15 cellular contexts compared by ENCODE assay signal in the genomic region with DNA sequence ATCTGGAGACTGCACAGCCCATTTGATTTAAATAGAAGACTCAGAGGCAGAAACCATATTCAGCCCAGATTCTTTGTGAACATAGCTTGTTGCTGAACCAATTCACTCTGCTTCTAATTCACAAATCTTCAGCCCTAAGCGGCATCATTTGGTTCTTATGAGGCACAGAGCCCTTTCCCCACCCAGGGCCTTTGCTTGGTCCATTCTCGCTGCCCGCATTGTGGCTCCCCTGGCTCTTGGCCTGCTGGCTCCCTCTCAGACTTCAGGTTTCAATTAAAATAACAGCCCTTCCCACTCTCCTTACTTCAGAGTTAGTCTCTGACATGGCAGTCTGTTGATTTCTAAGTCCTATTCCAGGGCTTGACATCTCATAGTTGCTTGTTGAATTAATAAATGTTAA.
"Had no signal": no experiment of that assay in that cellular context is flagged by ENCODE, and none has a peak within 500 bp of the region (broad histone marks: within the 10 kb centered on the region; RNA-seq: fewer than 3 reads in every experiment).

No MANE protein-coding gene starts in this region.

- H3K4me1 ChIP-seq: breast epithelium, pancreas had no signal

- H3K27ac ChIP-seq: breast epithelium, heart left ventricle, pancreas, thoracic aorta had no signal

- H3K9me3 ChIP-seq: breast epithelium, heart left ventricle, pancreas, thoracic aorta had no signal

- H3K4me3 Mint-ChIP-seq: activated CD4-positive, alpha-beta memory T cell treated with anti-CD3 and anti-CD28 coated beads for 36 hours; activated naive CD8-positive, alpha-beta T cell; endodermal cell; stimulated activated naive CD8-positive, alpha-beta T cell treated with anti-CD3 and anti-CD28 coated beads, Interleukin-15, amount 100 ng/mL, for 72 hours had no signal

- H3K36me3 Mint-ChIP-seq: activated CD4-positive, alpha-beta memory T cell treated with anti-CD3 and anti-CD28 coated beads for 36 hours; activated naive CD8-positive, alpha-beta T cell had no signal

- DNase-seq: activated CD4-positive, alpha-beta memory T cell treated with anti-CD3 and anti-CD28 coated beads for 36 hours; activated CD4-positive, alpha-beta T cell treated with anti-CD3 and anti-CD28 coated beads for 1 hour; activated gamma-delta T cell; activated T-cell treated with anti-CD3 and anti-CD28 coated beads, Interleukin-2, amount 50 U/mL, for 48 hours; endodermal cell; heart left ventricle; kidney; left ventricle myocardium superior; mesendoderm; pancreas; stimulated activated CD4-positive, alpha-beta T cell treated with anti-CD3 and anti-CD28 coated beads, Interleukin-2, amount 100 ng/mL, for 48 hours; stimulated activated naive CD8-positive, alpha-beta T cell treated with anti-CD3 and anti-CD28 coated beads, Interleukin-15, amount 100 ng/mL, for 72 hours had no signal

- H3K27me3 Mint-ChIP-seq: activated CD4-positive, alpha-beta memory T cell treated with anti-CD3 and anti-CD28 coated beads for 36 hours; activated naive CD8-positive, alpha-beta T cell; stimulated activated naive CD8-positive, alpha-beta T cell treated with anti-CD3 and anti-CD28 coated beads, Interleukin-15, amount 100 ng/mL, for 72 hours had no signal

- H3K27ac Mint-ChIP-seq: activated CD4-positive, alpha-beta memory T cell treated with anti-CD3 and anti-CD28 coated beads for 36 hours; activated naive CD8-positive, alpha-beta T cell; endodermal cell; stimulated activated naive CD8-positive, alpha-beta T cell treated with anti-CD3 and anti-CD28 coated beads, Interleukin-15, amount 100 ng/mL, for 72 hours had no signal

- H3K9me3 Mint-ChIP-seq: activated CD4-positive, alpha-beta memory T cell treated with anti-CD3 and anti-CD28 coated beads for 36 hours; stimulated activated naive CD8-positive, alpha-beta T cell treated with anti-CD3 and anti-CD28 coated beads, Interleukin-15, amount 100 ng/mL, for 72 hours had no signal

- H3K4me1 Mint-ChIP-seq: stimulated activated naive CD8-positive, alpha-beta T cell treated with anti-CD3 and anti-CD28 coated beads, Interleukin-15, amount 100 ng/mL, for 72 hours had no signal

- H3K4me3 ChIP-seq: breast epithelium, heart left ventricle, pancreas, thoracic aorta had no signal

- H3K36me3 ChIP-seq: breast epithelium, heart left ventricle, pancreas, thoracic aorta had no signal

- H3K27me3 ChIP-seq: breast epithelium, pancreas had no signal

- ATAC-seq: heart left ventricle; left ventricle myocardium superior; pancreas; stimulated activated naive CD8-positive, alpha-beta T cell treated with anti-CD3 and anti-CD28 coated beads, Interleukin-15, amount 100 ng/mL, for 72 hours had no signal
